In genomic region chr13:97659602-97660001, GRCh38 we compare ENCODE assay signal across 12 cellular contexts.
DNase-seq lines count a peak whose midpoint lies in the region; ATAC-seq and TF ChIP-seq lines count a peak whose summit lies in the region.
"Had no signal": no experiment of that assay in that cellular context is flagged by ENCODE, and none has a peak within 500 bp of the region (broad histone marks: within the 10 kb centered on the region; RNA-seq: fewer than 3 reads in every experiment).

No MANE protein-coding gene starts in this region.

- no peaks in the 10 kb centered on the region for H3K9me3 ChIP-seq in RWPE2 (ENCODE audit: severe bottlenecking)
- H3K9me3 ChIP-seq in uterus: no peaks in the 10 kb centered on the region
- H3K9me3 ChIP-seq: esophagus squamous epithelium, spleen had no signal

- POLR2A ChIA-PET in activated CD8-positive, alpha-beta T cell treated with anti-CD3 and anti-CD28 coated beads for 36 hours (lab: Charles Lee): interaction anchor here (0.6 kb wide), 1 partner anchor 36 kb away, joined by 3 read pairs; no protein-coding TSS in a partner anchor
- POLR2A ChIA-PET in activated CD8-positive, alpha-beta T cell treated with anti-CD3 and anti-CD28 coated beads, Interleukin-2, amount 10 ng/mL, durations not matched to agents 7 days and 5 days (lab: Charles Lee): no interaction called here

- H3K36me3 Mint-ChIP-seq in activated CD8-positive, alpha-beta T cell treated with anti-CD3 and anti-CD28 coated beads for 36 hours (ENCODE audit: low read depth): no peaks in the 10 kb centered on the region
- no peaks in the 10 kb centered on the region for H3K36me3 Mint-ChIP-seq in activated CD8-positive, alpha-beta T cell treated with anti-CD3 and anti-CD28 coated beads, Interleukin-2, amount 10 ng/mL, durations not matched to agents 7 days and 5 days (ENCODE audit: low read depth)
- no peaks in the 10 kb centered on the region for H3K36me3 Mint-ChIP-seq in type B pancreatic cell

- H3K4me1 Mint-ChIP-seq in activated CD8-positive, alpha-beta T cell treated with anti-CD3 and anti-CD28 coated beads for 36 hours (ENCODE audit: low read depth): no peaks in the 10 kb centered on the region
- H3K4me1 Mint-ChIP-seq in activated CD8-positive, alpha-beta T cell treated with anti-CD3 and anti-CD28 coated beads, Interleukin-2, amount 10 ng/mL, durations not matched to agents 7 days and 5 days (ENCODE audit: low read depth): no peaks in the 10 kb centered on the region
- H3K4me1 Mint-ChIP-seq in type B pancreatic cell (ENCODE audit: unreplicated experiment): peaks cover 10% of the 10 kb centered on the region
- H3K4me1 Mint-ChIP-seq: B cell had no signal

- peak; percentile 4 for DNase-seq in activated CD8-positive, alpha-beta T cell treated with anti-CD3 and anti-CD28 coated beads for 36 hours
- no peak for DNase-seq in activated CD8-positive, alpha-beta T cell treated with anti-CD3 and anti-CD28 coated beads, Interleukin-2, amount 10 ng/mL, durations not matched to agents 7 days and 5 days
- DNase-seq in RWPE2 (ENCODE audit: low spot score) (no peak), left ventricle myocardium superior (no peak), type B pancreatic cell (ENCODE audit: extremely low spot score, unreplicated experiment) (no peak), uterus (no peak)
- no peak for DNase-seq in stimulated activated CD4-positive, alpha-beta T cell treated with anti-CD3 and anti-CD28 coated beads, Interleukin-15, amount 100 ng/mL, for 24 hours
- DNase-seq: esophagus squamous epithelium, NCI-H1436 treated with DMSO at 0.1 percent for 48 hours, spleen had no signal

- TF ChIP-seq POLR2A in uterus (IDR thresholded peaks at IDR 0.05): no peak

- no peaks in the 10 kb centered on the region for H3K4me1 ChIP-seq in RWPE2 (ENCODE audit: insufficient read depth, poor library complexity, severe bottlenecking)
- no peaks in the 10 kb centered on the region for H3K4me1 ChIP-seq in uterus
- H3K4me1 ChIP-seq: esophagus squamous epithelium had no signal

- no peak overlapping the region for H3K27ac Mint-ChIP-seq in activated CD8-positive, alpha-beta T cell treated with anti-CD3 and anti-CD28 coated beads for 36 hours
- H3K27ac Mint-ChIP-seq in activated CD8-positive, alpha-beta T cell treated with anti-CD3 and anti-CD28 coated beads, Interleukin-2, amount 10 ng/mL, durations not matched to agents 7 days and 5 days: no peak overlapping the region
- H3K27ac Mint-ChIP-seq in type B pancreatic cell: no peak overlapping the region
- H3K27ac Mint-ChIP-seq: B cell had no signal

- H3K9me3 Mint-ChIP-seq in activated CD8-positive, alpha-beta T cell treated with anti-CD3 and anti-CD28 coated beads for 36 hours: no peaks in the 10 kb centered on the region
- no peaks in the 10 kb centered on the region for H3K9me3 Mint-ChIP-seq in activated CD8-positive, alpha-beta T cell treated with anti-CD3 and anti-CD28 coated beads, Interleukin-2, amount 10 ng/mL, durations not matched to agents 7 days and 5 days (ENCODE audit: insufficient read depth)
- H3K9me3 Mint-ChIP-seq in type B pancreatic cell: no peaks in the 10 kb centered on the region

- H3K27me3 ChIP-seq in RWPE2 (ENCODE audit: insufficient read depth, poor library complexity, severe bottlenecking) (peaks cover 3% of the 10 kb centered on the region), uterus (no peaks in the 10 kb centered on the region)
- H3K27me3 ChIP-seq: esophagus squamous epithelium, spleen had no signal

- H3K27me3 Mint-ChIP-seq in activated CD8-positive, alpha-beta T cell treated with anti-CD3 and anti-CD28 coated beads for 36 hours: peaks cover 15% of the 10 kb centered on the region
- peaks cover 12% of the 10 kb centered on the region for H3K27me3 Mint-ChIP-seq in activated CD8-positive, alpha-beta T cell treated with anti-CD3 and anti-CD28 coated beads, Interleukin-2, amount 10 ng/mL, durations not matched to agents 7 days and 5 days (ENCODE audit: low read depth)
- H3K27me3 Mint-ChIP-seq in type B pancreatic cell: peaks cover 21% of the 10 kb centered on the region

- intact Hi-C loops in activated CD8-positive, alpha-beta T cell treated with anti-CD3 and anti-CD28 coated beads for 36 hours (cut with micrococcal nuclease): no loop called here
- intact Hi-C loops in left ventricle myocardium superior (cut with micrococcal nuclease): no loop called here
- intact Hi-C loops in uterus (cut with DNase I; ENCODE audit: low total_unique reads): no loop called here

- H3K27ac ChIP-seq in RWPE2 (ENCODE audit: poor library complexity, severe bottlenecking): no peak overlapping the region
- no peak overlapping the region for H3K27ac ChIP-seq in uterus
- H3K27ac ChIP-seq: esophagus squamous epithelium, spleen had no signal

- no peak overlapping the region for H3K4me3 ChIP-seq in RWPE2 (ENCODE audit: severe bottlenecking)
- no peak overlapping the region for H3K4me3 ChIP-seq in uterus
- H3K4me3 ChIP-seq: esophagus squamous epithelium, spleen had no signal

- no peak for TF ChIP-seq CTCF in activated CD8-positive, alpha-beta T cell treated with anti-CD3 and anti-CD28 coated beads for 36 hours (IDR thresholded peaks at IDR 0.05)
- TF ChIP-seq CTCF in RWPE2 (IDR thresholded peaks at IDR 0.05; ENCODE audit: poor library complexity, severe bottlenecking) (peak; percentile 10), type B pancreatic cell (conservative IDR thresholded peaks at IDR 0.05) (peak; percentile 19), uterus (IDR thresholded peaks at IDR 0.05) (no peak)

- H3K36me3 ChIP-seq in RWPE2 (ENCODE audit: low read depth) (no peaks in the 10 kb centered on the region), uterus (no peaks in the 10 kb centered on the region)
- H3K36me3 ChIP-seq: esophagus squamous epithelium, spleen had no signal

- no peak overlapping the region for H3K4me3 Mint-ChIP-seq in activated CD8-positive, alpha-beta T cell treated with anti-CD3 and anti-CD28 coated beads for 36 hours
- H3K4me3 Mint-ChIP-seq in activated CD8-positive, alpha-beta T cell treated with anti-CD3 and anti-CD28 coated beads, Interleukin-2, amount 10 ng/mL, durations not matched to agents 7 days and 5 days: no peak overlapping the region
- H3K4me3 Mint-ChIP-seq in type B pancreatic cell: no peak overlapping the region
- H3K4me3 Mint-ChIP-seq: B cell had no signal

- CTCF ChIA-PET in activated CD8-positive, alpha-beta T cell treated with anti-CD3 and anti-CD28 coated beads for 36 hours (lab: Charles Lee): no interaction called here
- CTCF ChIA-PET in activated CD8-positive, alpha-beta T cell treated with anti-CD3 and anti-CD28 coated beads, Interleukin-2, amount 10 ng/mL, durations not matched to agents 7 days and 5 days (lab: Charles Lee): no interaction called here

- no peak for ATAC-seq in activated CD8-positive, alpha-beta T cell treated with anti-CD3 and anti-CD28 coated beads for 36 hours
- ATAC-seq in activated CD8-positive, alpha-beta T cell treated with anti-CD3 and anti-CD28 coated beads, Interleukin-2, amount 10 ng/mL, durations not matched to agents 7 days and 5 days: no peak
- ATAC-seq in RWPE2 (ENCODE audit: low read depth): no peak
- peak; percentile 59 for ATAC-seq in left ventricle myocardium superior
- ATAC-seq in GM18858 (IDR thresholded peaks at IDR 0.05; ENCODE audit: unreplicated experiment): no peak

Comparison
In these comparisons a context has a peak if more than half of its experiments do, and no peak if none do; other contexts are left out.
1. CTCF ChIP-seq: peak in RWPE2 (single experiment) and type B pancreatic cell (single experiment); none in activated CD8-positive, alpha-beta T cell treated with anti-CD3 and anti-CD28 coated beads for 36 hours (single experiment) and uterus (0 of 4).